In genomic region chr5:160539431-160539830, GRCh38 we compare ENCODE assay signal across 10 cellular contexts.
DNase-seq lines count a peak whose midpoint lies in the region; ATAC-seq lines count a peak whose summit lies in the region.
"Had no signal": no experiment of that assay in that cellular context is flagged by ENCODE, and none has a peak within 500 bp of the region (broad histone marks: within the 10 kb centered on the region; RNA-seq: fewer than 3 reads in every experiment).

No MANE protein-coding gene starts in this region.

- DNase-seq in activated CD4-positive, alpha-beta T cell treated with anti-CD3 and anti-CD28 coated beads for 36 hours: peak; percentile 82
- DNase-seq in activated CD4-positive, alpha-beta T cell treated with anti-CD3 and anti-CD28 coated beads, Interleukin-2, amount 50 U/mL, for 1 hour: no peak
- DNase-seq in activated CD8-positive, alpha-beta memory T cell treated with anti-CD3 and anti-CD28 coated beads, Interleukin-2, amount 50 U/mL, for 24 hours (ENCODE audit: extremely low read depth): peak; percentile 25
- peak; percentile 10 to 11 for DNase-seq in stimulated activated CD4-positive, alpha-beta T cell treated with anti-CD3 and anti-CD28 coated beads, Interleukin-4, amount 100 ng/mL, for 4 hours
- no peak for DNase-seq in SIG-M5 (lab: John Stamatoyannopoulos, UW)
- no peak for DNase-seq in NCI-H2029 treated with DMSO at 0.1 percent for 48 hours (lab: John Stamatoyannopoulos, UW)
- no peak for DNase-seq in NCI-H1694 treated with DMSO at 0.1 percent for 48 hours (lab: John Stamatoyannopoulos, UW)
- DNase-seq: body of pancreas, NCI-H2081 had no signal

- H3K36me3 Mint-ChIP-seq in activated CD4-positive, alpha-beta T cell treated with anti-CD3 and anti-CD28 coated beads for 36 hours (ENCODE audit: low read depth): no peaks in the 10 kb centered on the region

- POLR2A ChIA-PET in activated CD4-positive, alpha-beta T cell treated with anti-CD3 and anti-CD28 coated beads for 36 hours (lab: Charles Lee): interaction anchor here (0.7 to 1.0 kb wide), 2 partner anchors 69 to 118 kb away, joined by 3 to 6 read pairs; partner anchors contain the start of gene PTTG1

- H3K27ac Mint-ChIP-seq in activated CD4-positive, alpha-beta T cell treated with anti-CD3 and anti-CD28 coated beads for 36 hours: no peak overlapping the region

- peak; percentile 95 for ATAC-seq in activated CD4-positive, alpha-beta T cell treated with anti-CD3 and anti-CD28 coated beads for 36 hours
- ATAC-seq in HG02623 (IDR thresholded peaks at IDR 0.05; ENCODE audit: unreplicated experiment): peak; percentile 72
- ATAC-seq: body of pancreas had no signal

- intact Hi-C loops in activated CD4-positive, alpha-beta T cell treated with anti-CD3 and anti-CD28 coated beads for 36 hours (cut with DNase I, micrococcal nuclease): loop anchor here (1.0 to 2.0 kb wide), 3 partner anchors 32 to 1083 kb away; no protein-coding TSS in a partner anchor

- no peaks in the 10 kb centered on the region for H3K9me3 Mint-ChIP-seq in activated CD4-positive, alpha-beta T cell treated with anti-CD3 and anti-CD28 coated beads for 36 hours (ENCODE audit: low read depth)

- H3K27me3 Mint-ChIP-seq in activated CD4-positive, alpha-beta T cell treated with anti-CD3 and anti-CD28 coated beads for 36 hours: peaks cover 3% of the 10 kb centered on the region

- CTCF ChIA-PET in activated CD4-positive, alpha-beta T cell treated with anti-CD3 and anti-CD28 coated beads for 36 hours (lab: Charles Lee): interaction anchor here (0.9 to 2.1 kb wide), 4 partner anchors 32 to 101 kb away, joined by 3 to 15 read pairs (median 5); no protein-coding TSS in a partner anchor

- H3K4me1 Mint-ChIP-seq in activated CD4-positive, alpha-beta T cell treated with anti-CD3 and anti-CD28 coated beads for 36 hours: peaks cover 25% of the 10 kb centered on the region

- no peak overlapping the region for H3K4me3 Mint-ChIP-seq in activated CD4-positive, alpha-beta T cell treated with anti-CD3 and anti-CD28 coated beads for 36 hours

Comparison
In these comparisons a context has a peak if more than half of its experiments do, and no peak if none do; other contexts are left out.
1. DNase-seq: peak in activated CD4-positive, alpha-beta T cell treated with anti-CD3 and anti-CD28 coated beads for 36 hours (single experiment), activated CD8-positive, alpha-beta memory T cell treated with anti-CD3 and anti-CD28 coated beads, Interleukin-2, amount 50 U/mL, for 24 hours (single experiment) and stimulated activated CD4-positive, alpha-beta T cell treated with anti-CD3 and anti-CD28 coated beads, Interleukin-4, amount 100 ng/mL, for 4 hours (2 of 2); none in activated CD4-positive, alpha-beta T cell treated with anti-CD3 and anti-CD28 coated beads, Interleukin-2, amount 50 U/mL, for 1 hour (single experiment), SIG-M5 (single experiment), NCI-H2029 treated with DMSO at 0.1 percent for 48 hours (single experiment) and NCI-H1694 treated with DMSO at 0.1 percent for 48 hours (single experiment).